Comparison of ENCODE assay signal across 1 cellular context in the genomic region with DNA sequence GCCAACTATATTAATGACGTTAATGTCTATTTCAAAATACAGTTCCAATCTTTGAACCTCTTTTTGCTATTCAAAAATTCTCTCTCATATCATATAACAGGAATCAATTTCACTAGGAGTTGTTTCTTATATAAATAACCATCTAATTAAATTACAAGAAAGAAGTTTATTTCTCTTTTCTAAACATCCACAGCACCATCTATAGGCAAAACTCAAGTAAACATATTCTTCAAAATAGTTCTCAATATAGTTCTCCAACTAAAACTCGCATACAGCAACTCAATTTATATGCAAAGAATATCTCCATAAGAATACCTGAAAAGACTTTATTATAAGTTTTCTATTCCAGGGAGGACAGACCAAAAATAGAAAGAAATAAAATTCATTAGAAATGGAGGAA.
TF ChIP-seq lines count a peak whose summit lies in the region.

No MANE protein-coding gene starts in this region.

TF ChIP-seq in SK-N-SH, 30 proteins besides CTCF, POLR2A, EP300 and RAD21 (continued from another document):
- TF ChIP-seq, protein P1, sequence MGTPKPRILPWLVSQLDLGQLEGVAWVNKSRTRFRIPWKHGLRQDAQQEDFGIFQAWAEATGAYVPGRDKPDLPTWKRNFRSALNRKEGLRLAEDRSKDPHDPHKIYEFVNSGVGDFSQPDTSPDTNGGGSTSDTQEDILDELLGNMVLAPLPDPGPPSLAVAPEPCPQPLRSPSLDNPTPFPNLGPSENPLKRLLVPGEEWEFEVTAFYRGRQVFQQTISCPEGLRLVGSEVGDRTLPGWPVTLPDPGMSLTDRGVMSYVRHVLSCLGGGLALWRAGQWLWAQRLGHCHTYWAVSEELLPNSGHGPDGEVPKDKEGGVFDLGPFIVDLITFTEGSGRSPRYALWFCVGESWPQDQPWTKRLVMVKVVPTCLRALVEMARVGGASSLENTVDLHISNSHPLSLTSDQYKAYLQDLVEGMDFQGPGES (IDR thresholded peaks at IDR 0.05; ENCODE audit: low read depth, low read length), result no peak
- TF ChIP-seq EZH2phosphoT487 (IDR thresholded peaks at IDR 0.05; ENCODE audit: borderline replicate concordance, low read depth) (no peak), CHD2 (IDR thresholded peaks at IDR 0.05; ENCODE audit: low read length, partially characterized antibody) (no peak)
